ENCODE assay signal across 8 cellular contexts in the genomic region with DNA sequence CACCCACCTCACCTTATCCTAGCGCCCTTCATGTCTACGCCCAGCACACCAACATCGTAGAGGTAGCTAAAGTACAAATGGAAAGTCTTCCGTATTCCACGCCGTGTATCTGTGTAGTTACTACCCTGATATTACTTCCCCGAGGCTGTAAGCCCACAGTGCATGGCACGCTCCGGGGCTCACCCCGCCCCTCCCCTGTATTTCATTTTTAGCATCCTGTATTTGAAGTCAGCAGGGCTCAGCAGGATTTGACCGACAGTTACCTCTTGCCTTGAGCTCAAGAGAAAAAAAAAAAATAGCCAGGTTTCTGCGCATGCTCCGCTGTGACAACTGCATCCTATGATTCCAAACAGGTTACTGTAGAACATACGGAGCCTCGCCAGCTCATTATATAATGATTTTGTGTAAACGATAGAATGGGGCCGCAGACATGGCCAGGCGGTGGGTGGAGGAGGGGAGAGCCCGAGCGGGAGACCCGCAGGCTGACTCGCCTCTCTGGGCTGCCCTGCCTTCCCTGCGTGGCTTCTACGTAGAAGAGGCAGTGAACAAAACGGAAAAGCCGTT. TPM values are rescaled to one million over a fixed set of nuclear protein-coding genes. Genes with fewer than 3 reads are reported as not detected.
DNase-seq lines count a peak whose midpoint lies in the region; ATAC-seq and TF ChIP-seq lines count a peak whose summit lies in the region.

No MANE protein-coding gene starts in this region.

- H3K36me3 ChIP-seq in adrenal gland (replicated peaks in 1 of 2) (no peaks in the 10 kb centered on the region), heart left ventricle (no peaks in the 10 kb centered on the region), osteoblast (ENCODE audit: insufficient read depth, low read length) (no peaks in the 10 kb centered on the region)

- H3K4me2 ChIP-seq in osteoblast (ENCODE audit: insufficient read depth, low read length) = peak overlapping the region; percentile 59

- H4K20me1 ChIP-seq in osteoblast (ENCODE audit: insufficient read depth, low read length) = no peaks in the 10 kb centered on the region

- H3K9me3 ChIP-seq in adrenal gland (replicated peaks in 1 of 3) = no peaks in the 10 kb centered on the region
- H3K9me3 ChIP-seq in heart left ventricle = peaks cover 0 to 6% (median 0%) of the 10 kb centered on the region in 12 donors
- H3K9me3 ChIP-seq in osteoblast (ENCODE audit: low read depth, low read length) = no peaks in the 10 kb centered on the region

- peaks cover 19 to 32% of the 10 kb centered on the region in 2 donors for H3K4me1 ChIP-seq in adrenal gland (replicated peaks in 1 of 2)
- H3K4me1 ChIP-seq in heart left ventricle = peaks cover 7 to 48% (median 28%) of the 10 kb centered on the region in 12 donors
- H3K4me1 ChIP-seq in osteoblast (ENCODE audit: insufficient read depth, low read length) = no peaks in the 10 kb centered on the region

- H2AFZ ChIP-seq in osteoblast (ENCODE audit: low read length) = no peak overlapping the region

- H3K4me3 ChIP-seq in GM12875 (ENCODE audit: low read depth, low read length) = peak overlapping the region; percentile 37
- H3K4me3 ChIP-seq in adrenal gland = peak overlapping the region; percentile 56 to 89 (median 84)
- H3K4me3 ChIP-seq in heart left ventricle = peak overlapping the region; percentile 49 to 95 (median 78)
- H3K4me3 ChIP-seq in osteoblast (ENCODE audit: insufficient read depth, low read length) = peak overlapping the region; percentile 13

- DNase-seq in KG1 (lab: John Stamatoyannopoulos, UW) = peak; percentile 61
- peak; percentile 86 for DNase-seq in SHP77 treated with DMSO at 0.1 percent for 48 hours (lab: John Stamatoyannopoulos, UW)
- DNase-seq in adrenal gland = peak; percentile 81 to 94 (median 85)
- DNase-seq in heart left ventricle = peak in 4 of 5 donors; percentile 56 to 74 (median 70)
- DNase-seq in osteoblast (ENCODE audit: insufficient read length, low spot score, missing footprints) = peak; percentile 95

- intact Hi-C loops in adrenal gland (cut with DNase I) = no loop called here
- intact Hi-C loops in heart left ventricle (cut with DNase I) = loop anchor here in 5 of 10 donors (1.0 to 10.0 kb wide), 6 partner anchors 8 to 55 kb away; no protein-coding TSS in a partner anchor

- no peak for TF ChIP-seq CTCF in GM12875 (IDR thresholded peaks at IDR 0.05; ENCODE audit: borderline replicate concordance, insufficient read depth, low read depth, low read length)
- no peak for TF ChIP-seq CTCF in adrenal gland (IDR thresholded peaks at IDR 0.05)
- TF ChIP-seq CTCF in heart left ventricle (IDR thresholded peaks at IDR 0.05) = no peak
- no peak for TF ChIP-seq CTCF in osteoblast (IDR thresholded peaks at IDR 0.05; ENCODE audit: extremely low read depth, low read depth, low read length)

- H3K27me3 ChIP-seq in adrenal gland = no peaks in the 10 kb centered on the region
- no peaks in the 10 kb centered on the region for H3K27me3 ChIP-seq in heart left ventricle
- peaks cover 41% of the 10 kb centered on the region for H3K27me3 ChIP-seq in osteoblast (ENCODE audit: insufficient read depth, low read length)

- H3K79me2 ChIP-seq in osteoblast (ENCODE audit: insufficient read depth, low read length) = no peaks in the 10 kb centered on the region

- H3K27ac ChIP-seq in adrenal gland = peak overlapping the region; percentile 9 to 94 (median 88)
- peak overlapping the region; percentile 44 to 90 (median 83) for H3K27ac ChIP-seq in heart left ventricle
- H3K27ac ChIP-seq in osteoblast (ENCODE audit: low read depth, low read length) = no peak overlapping the region

- WGBS in adrenal gland, 4 donors = 0 to 1% (median 1%) methylated on average over 26 of the region's 26 CpGs
- 1 to 3% (median 1%) methylated on average over 26 of the region's 26 CpGs for WGBS in heart left ventricle, 4 donors

- peak; percentile 10 to 82 for TF ChIP-seq POLR2A in adrenal gland (IDR thresholded peaks at IDR 0.05)
- no peak for TF ChIP-seq POLR2A in heart left ventricle (IDR thresholded peaks at IDR 0.05)

- peak; percentile 70 to 86 (median 74) for ATAC-seq in heart left ventricle
- ATAC-seq in HG02759 (IDR thresholded peaks at IDR 0.05; ENCODE audit: unreplicated experiment) = no peak
- no peak for ATAC-seq in HG03097 (IDR thresholded peaks at IDR 0.05; ENCODE audit: low FRiP score, unreplicated experiment)

RNA-seq across cellular contexts. Expression of gene ABCG1, which starts 1.3 kb away (rescaled TPM):
- total RNA-seq in adrenal gland = 100 to 1,000 TPM in 2 of 8 donors, 10 to 100 TPM in 6; 47.8 to 136 (median 90.9) TPM
- polyA plus RNA-seq in adrenal gland = 10 to 100 TPM; 32.5 to 52.7 (median 38.7) TPM
- total RNA-seq in heart left ventricle = 10 to 100 TPM in 7 of 9 donors, 1 to 10 TPM in 2; 3.3 to 25.3 (median 13.5) TPM
- 10 to 100 TPM in 1 of 2 donors, 1 to 10 TPM in 1; 7.2 to 21.7 TPM for polyA plus RNA-seq in heart left ventricle
- total RNA-seq in osteoblast = under 0.01 and 0.72 TPM in 2 replicates

Comparison
In these comparisons a context has a peak if more than half of its experiments do, and no peak if none do; other contexts are left out.
1. H3K4me3 ChIP-seq: peak in every context shown above with its lines; median percentile 84 in adrenal gland; 78 in heart left ventricle; 37 in GM12875; 13 in osteoblast.
2. POLR2A ChIP-seq: peak in adrenal gland (2 of 2); none in heart left ventricle (0 of 2).
3. ATAC-seq: peak in heart left ventricle (4 of 4); none in HG02759 (single experiment) and HG03097 (single experiment).
4. Peak in every context shown above with its lines, with median percentiles within 50 percentile points of each other: DNase-seq.